ENCODE assay signal across 15 cellular contexts in genomic region chr16:67915831-67916723, GRCh38. TPM values are rescaled to one million over a fixed set of nuclear protein-coding genes. Genes with fewer than 3 reads are reported as not detected.
DNase-seq lines count a peak whose midpoint lies in the region; ATAC-seq and TF ChIP-seq lines count a peak whose summit lies in the region.
"Had no signal": no experiment of that assay in that cellular context is flagged by ENCODE, and none has a peak within 500 bp of the region (broad histone marks: within the 10 kb centered on the region; RNA-seq: fewer than 3 reads in every experiment).

No MANE protein-coding gene starts in this region.

- H3K9ac ChIP-seq in mesendoderm (ENCODE audit: low read length) (peak overlapping the region; percentile 10), colonic mucosa (ENCODE audit: low read depth in 2 of 2, low read length in 2 of 2) (no peak overlapping the region)

- H3K36me3 ChIP-seq in mesendoderm (ENCODE audit: control insufficient read depth, insufficient read depth, low read length) (no peaks in the 10 kb centered on the region), upper lobe of right lung (peaks cover 5% of the 10 kb centered on the region), colonic mucosa (no peaks in the 10 kb centered on the region)
- H3K36me3 ChIP-seq: MG63, prostate gland had no signal

- peak overlapping the region; percentile 59 for H3K56ac ChIP-seq in mesendoderm (ENCODE audit: low read length)

- H3K9me3 Mint-ChIP-seq in stimulated activated naive CD8-positive, alpha-beta T cell treated with anti-CD3 and anti-CD28 coated beads, Interleukin-15, amount 100 ng/mL, for 72 hours = no peaks in the 10 kb centered on the region

- ATAC-seq in stimulated activated naive CD8-positive, alpha-beta T cell treated with anti-CD3 and anti-CD28 coated beads, Interleukin-15, amount 100 ng/mL, for 72 hours = no peak
- ATAC-seq in stimulated activated naive CD8-positive, alpha-beta T cell treated with anti-CD3 and anti-CD28 coated beads, Interleukin-15, Interleukin-2, amounts not matched to agents 100 U/mL and 50 U/mL, for 24 hours = no peak
- ATAC-seq in upper lobe of right lung = peak; percentile 22

- peak overlapping the region; percentile 93 for H3K27ac ChIP-seq in angular gyrus (ENCODE audit: low read depth, low read length)
- H3K27ac ChIP-seq in mesendoderm (ENCODE audit: low read depth, low read length) = peak overlapping the region; percentile 72
- no peak overlapping the region for H3K27ac ChIP-seq in upper lobe of right lung
- H3K27ac ChIP-seq in colonic mucosa = no peak overlapping the region
- H3K27ac ChIP-seq: BLaER1 treated with 17β-estradiol and CSF1 and Interleukin-3, amounts not matched to agents 10 nM and 100 nM; prostate gland had no signal

- H3K4me3 ChIP-seq in mesendoderm (ENCODE audit: low read length) (no peak overlapping the region), upper lobe of right lung (no peak overlapping the region), colonic mucosa (no peak overlapping the region)
- H3K4me3 ChIP-seq: BLaER1 treated with 17β-estradiol and CSF1 and Interleukin-3, amounts not matched to agents 10 nM and 100 nM; MG63; prostate gland had no signal

- H2BK5ac ChIP-seq in mesendoderm (ENCODE audit: low read length) = peak overlapping the region; percentile 88

- no CpG with 5 or more reads among the region's 7 CpGs for WGBS in mesendoderm (ENCODE audit: extremely low coverage, insufficient coverage, low lambda C conversion rate)

- no peak overlapping the region for H4K5ac ChIP-seq in mesendoderm (ENCODE audit: low read length)

- peak overlapping the region; percentile 22 for H3K18ac ChIP-seq in mesendoderm (ENCODE audit: low read length)

- H3K27me3 ChIP-seq in mesendoderm (ENCODE audit: insufficient read depth, low read length, poor library complexity) (no peaks in the 10 kb centered on the region), upper lobe of right lung (no peaks in the 10 kb centered on the region), colonic mucosa (no peaks in the 10 kb centered on the region)
- H3K27me3 ChIP-seq: BLaER1 treated with 17β-estradiol and CSF1 and Interleukin-3, amounts not matched to agents 10 nM and 100 nM; MG63 had no signal

- H3K23ac ChIP-seq in mesendoderm (ENCODE audit: low read length) = peak overlapping the region; percentile 16

- H3K9me3 ChIP-seq in upper lobe of right lung (no peaks in the 10 kb centered on the region), colonic mucosa (no peaks in the 10 kb centered on the region)
- H3K9me3 ChIP-seq: BLaER1 treated with 17β-estradiol and CSF1 and Interleukin-3, amounts not matched to agents 10 nM and 100 nM; MG63; prostate gland had no signal

- no peak overlapping the region for H2BK15ac ChIP-seq in mesendoderm (replicated peaks; ENCODE audit: low read depth)

- peaks cover 17% of the 10 kb centered on the region for H3K79me1 ChIP-seq in mesendoderm (ENCODE audit: low read length)

- H2AK5ac ChIP-seq in mesendoderm (ENCODE audit: low read length) = peak overlapping the region; percentile 90

- H3K27ac Mint-ChIP-seq in stimulated activated naive CD8-positive, alpha-beta T cell treated with anti-CD3 and anti-CD28 coated beads, Interleukin-15, amount 100 ng/mL, for 72 hours = peak overlapping the region; percentile 6 to 22

- TF ChIP-seq CTCF in upper lobe of right lung (IDR thresholded peaks at IDR 0.05) (no peak), colonic mucosa (IDR thresholded peaks at IDR 0.05) (no peak)

- no peak overlapping the region for H3K4me3 Mint-ChIP-seq in stimulated activated naive CD8-positive, alpha-beta T cell treated with anti-CD3 and anti-CD28 coated beads, Interleukin-15, amount 100 ng/mL, for 72 hours

- H3K4me2 ChIP-seq in mesendoderm (ENCODE audit: low read length) = no peak overlapping the region

- DNase-seq in stimulated activated naive CD8-positive, alpha-beta T cell treated with anti-CD3 and anti-CD28 coated beads, Interleukin-15, amount 100 ng/mL, for 72 hours = no peak
- no peak for DNase-seq in stimulated activated naive CD8-positive, alpha-beta T cell treated with anti-CD3 and anti-CD28 coated beads, Interleukin-15, Interleukin-2, amounts not matched to agents 100 U/mL and 50 U/mL, for 24 hours
- DNase-seq in mesendoderm (peak; percentile 27), upper lobe of right lung (no peak), colonic mucosa (no peak), HCEC 1CT (no peak)
- no peak for DNase-seq in stimulated activated naive CD4-positive, alpha-beta T cell (lab: John Stamatoyannopoulos, UW)
- DNase-seq: GF-D8; MG63; stimulated activated CD4-positive, alpha-beta T cell treated with anti-CD3 and anti-CD28 coated beads, Interleukin-2, amount 100 ng/mL, for 24 hours; stimulated activated naive CD4-positive, alpha-beta T cell treated with Interleukin-2 at 50 U/mL for 16 hours had no signal

- peaks cover 7% of the 10 kb centered on the region for H3K79me2 ChIP-seq in mesendoderm (ENCODE audit: control insufficient read depth, insufficient read depth, low read length)

- intact Hi-C loops in upper lobe of right lung (cut with DNase I) (no loop called here), colonic mucosa (cut with DNase I) (no loop called here)

- peaks cover 21% of the 10 kb centered on the region for H3K4me1 ChIP-seq in mesendoderm (ENCODE audit: control insufficient read depth, low read depth, low read length)
- peaks cover 25% of the 10 kb centered on the region for H3K4me1 ChIP-seq in upper lobe of right lung
- no peaks in the 10 kb centered on the region for H3K4me1 ChIP-seq in colonic mucosa
- H3K4me1 ChIP-seq: prostate gland had no signal

- H3K4ac ChIP-seq in mesendoderm (ENCODE audit: low read depth, low read length) = peak overlapping the region; percentile 6

- H3K4me1 Mint-ChIP-seq in stimulated activated naive CD8-positive, alpha-beta T cell treated with anti-CD3 and anti-CD28 coated beads, Interleukin-15, amount 100 ng/mL, for 72 hours = peaks cover 48% of the 10 kb centered on the region

- no peak overlapping the region for H4K8ac ChIP-seq in mesendoderm (ENCODE audit: low read depth, low read length)

- peak overlapping the region; percentile 9 for H2BK120ac ChIP-seq in mesendoderm (ENCODE audit: low read depth, low read length)

- no peaks in the 10 kb centered on the region for H3K27me3 Mint-ChIP-seq in stimulated activated naive CD8-positive, alpha-beta T cell treated with anti-CD3 and anti-CD28 coated beads, Interleukin-15, amount 100 ng/mL, for 72 hours

RNA-seq across cellular contexts. Expression of gene CTRL, which starts 15.6 kb away (rescaled TPM):
- polyA plus RNA-seq in mesendoderm (2013, experiment 1 of 2) = 1.9 TPM
- polyA plus RNA-seq in mesendoderm (2013, experiment 2 of 2) = 1.7 TPM
- 0.96 TPM for total RNA-seq in upper lobe of right lung
- 1 to 10 TPM in 1 of 2 donors, under 1 TPM in 1; 0.64 to 2.2 TPM for total RNA-seq in colonic mucosa

RNA-seq across cellular contexts. Expression of gene PSMB10, which starts 20.6 kb away (rescaled TPM):
- polyA plus RNA-seq in mesendoderm (2013, experiment 1 of 2) = 60.4 TPM
- polyA plus RNA-seq in mesendoderm (2013, experiment 2 of 2) = 58.4 TPM
- total RNA-seq in upper lobe of right lung = 71.6 TPM
- 100 to 1,000 TPM; 120 to 124 TPM for total RNA-seq in colonic mucosa

RNA-seq across cellular contexts. Expression of gene PSKH1, which starts 23.0 kb away (rescaled TPM):
- polyA plus RNA-seq in mesendoderm (2013, experiment 1 of 2) = 22.4 TPM
- polyA plus RNA-seq in mesendoderm (2013, experiment 2 of 2) = 20.5 TPM
- total RNA-seq in upper lobe of right lung (29.7 TPM), colonic mucosa (10 to 100 TPM; 24.5 to 34.7 TPM)

RNA-seq across cellular contexts. Expression of gene LCAT, which starts 27.8 kb away (rescaled TPM):
- 8.5 TPM for polyA plus RNA-seq in mesendoderm (2013, experiment 1 of 2)
- 7.3 TPM for polyA plus RNA-seq in mesendoderm (2013, experiment 2 of 2)
- 40.2 TPM for total RNA-seq in upper lobe of right lung
- 1 to 10 TPM; 3.4 to 3.6 TPM for total RNA-seq in colonic mucosa

RNA-seq across cellular contexts. Expression of gene NRN1L, which starts 31.4 kb away (rescaled TPM):
- 10.2 TPM for polyA plus RNA-seq in mesendoderm (2013, experiment 1 of 2)
- polyA plus RNA-seq in mesendoderm (2013, experiment 2 of 2) = 10.3 TPM
- 0.69 TPM for total RNA-seq in upper lobe of right lung
- total RNA-seq in colonic mucosa = under 1 TPM; 0.93 to 0.96 TPM
- total RNA-seq: endothelial cell of umbilical vein had no signal

Comparison
In these comparisons a context has a peak if more than half of its experiments do, and no peak if none do; other contexts are left out.
1. H3K27ac ChIP-seq: peak in angular gyrus (single experiment) and mesendoderm (single experiment); none in upper lobe of right lung (single experiment) and colonic mucosa (single experiment).